ENCODE assay signal across 9 cellular contexts in the genomic region with DNA sequence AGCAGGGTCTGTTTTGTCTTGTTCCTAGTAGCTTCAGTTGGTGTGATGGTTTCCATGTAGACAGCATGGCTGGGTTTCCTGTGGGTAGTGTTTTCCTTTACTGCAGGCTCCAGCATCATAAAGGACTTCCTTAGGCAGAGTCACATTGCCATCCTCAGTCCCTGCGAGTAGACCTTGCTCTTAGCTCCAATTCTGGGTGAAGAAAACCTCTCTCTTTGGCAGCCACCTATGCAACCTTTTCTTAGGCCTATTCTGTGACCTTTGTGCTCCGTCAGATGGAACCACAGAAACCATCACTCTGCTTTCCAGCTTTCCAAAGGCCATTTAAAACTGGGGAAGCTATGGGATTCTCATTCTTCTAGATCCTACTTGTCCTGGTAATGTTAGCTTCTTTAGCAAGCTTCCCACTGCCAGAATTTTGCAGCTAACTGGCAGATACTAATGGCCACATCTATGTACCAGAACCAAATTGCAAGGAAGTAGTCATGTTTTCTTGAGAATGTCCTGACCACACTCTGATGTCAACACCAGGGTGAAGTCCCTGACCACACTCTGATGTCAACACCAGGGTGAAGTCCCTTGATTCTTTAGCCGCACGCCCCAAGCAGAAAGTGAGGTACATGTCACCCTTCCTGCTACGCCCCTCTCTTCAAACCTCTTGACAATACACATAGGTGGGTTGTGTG.
DNase-seq lines count a peak whose midpoint lies in the region; ATAC-seq and TF ChIP-seq lines count a peak whose summit lies in the region.
"Had no signal": no experiment of that assay in that cellular context is flagged by ENCODE, and none has a peak within 500 bp of the region (broad histone marks: within the 10 kb centered on the region; RNA-seq: fewer than 3 reads in every experiment).

No MANE protein-coding gene starts in this region.

- DNase-seq in stimulated activated CD4-positive, alpha-beta T cell treated with anti-CD3 and anti-CD28 coated beads, Interleukin-15, amount 100 ng/mL, for 24 hours, result peak; percentile 22
- DNase-seq in stimulated activated CD4-positive, alpha-beta T cell treated with anti-CD3 and anti-CD28 coated beads, Interleukin-2, amount 100 ng/mL, for 24 hours, result no peak
- DNase-seq in erythroblast (lab: John Stamatoyannopoulos, UW) (no peak), cortex of kidney (lab: John Stamatoyannopoulos, UW) (no peak), anterior cingulate cortex (lab: John Stamatoyannopoulos, UW) (no peak), middle frontal gyrus (ENCODE audit: extremely low spot score, low spot score) (no peak)
- DNase-seq: NCI-H524 had no signal

- ATAC-seq in HG02623 (IDR thresholded peaks at IDR 0.05; ENCODE audit: unreplicated experiment) (peak; percentile 92), HG03575 (IDR thresholded peaks at IDR 0.05; ENCODE audit: extremely low read depth, insufficient number of reproducible peaks, low FRiP score, unreplicated experiment) (peak; percentile 92)

- TF ChIP-seq POLR2A in erythroblast (IDR thresholded peaks at IDR 0.05; ENCODE audit: low read length), result no peak
